21 cellular contexts compared by ENCODE assay signal in genomic region chr7:35804571-35804970, GRCh38. TPM values are rescaled to one million over a fixed set of nuclear protein-coding genes. Genes with fewer than 3 reads are reported as not detected.
DNase-seq lines count a peak whose midpoint lies in the region; ATAC-seq, FAIRE-seq and TF ChIP-seq lines count a peak whose summit lies in the region.
"Had no signal": no experiment of that assay in that cellular context is flagged by ENCODE, and none has a peak within 500 bp of the region (broad histone marks: within the 10 kb centered on the region; RNA-seq: fewer than 3 reads in every experiment).

No MANE protein-coding gene starts in this region.

- WGBS in right lobe of liver (ENCODE audit: insufficient coverage, low coverage, low lambda C conversion rate, missing lambda C conversion rate) = 86% methylated on average over 4 of the region's 8 CpGs

- TF ChIP-seq POLR2A in right lobe of liver (IDR thresholded peaks at IDR 0.05) = no peak

- no peaks in the 10 kb centered on the region for H3K9me3 Mint-ChIP-seq in central memory CD8-positive, alpha-beta T cell
- H3K9me3 Mint-ChIP-seq: activated T-helper 1 cell treated with anti-CD3 and anti-CD28 coated beads, Interleukin-12 subunit alpha, Interleukin-12 subunit beta, Interleukin-2, Interleukin-4 antibody, amounts not matched to agents 30 ng/mL and 10 ng/mL and 1 ng/mL, durations not matched to agents 14 hours and 24 hours and 36 hours; T-helper 1 cell treated with Interleukin-12 subunit alpha and Interleukin-12 subunit beta and Interleukin-4 antibody, amounts not matched to agents 30 μg/mL and 1 μg/mL, for 36 hours had no signal

- H3K4me1 Mint-ChIP-seq in central memory CD8-positive, alpha-beta T cell = peaks cover 75% of the 10 kb centered on the region

- H3K9me2 ChIP-seq in neural cell (ENCODE audit: insufficient read depth, low read length) = no peaks in the 10 kb centered on the region

- TF ChIP-seq CTCF in neural cell (IDR thresholded peaks at IDR 0.05; ENCODE audit: poor library complexity, severe bottlenecking) (no peak), right lobe of liver (IDR thresholded peaks at IDR 0.05) (no peak)

- no peak overlapping the region for H2AFZ ChIP-seq in neural cell (ENCODE audit: low read depth, low read length)

- peaks cover 70% of the 10 kb centered on the region for H3K79me2 ChIP-seq in neural cell (replicated peaks; ENCODE audit: insufficient read depth, low read length)

- H3K4me2 ChIP-seq in BLaER1 (peak overlapping the region; percentile 90; the same call in 1 of the 2 replicates), neural cell (ENCODE audit: low read length) (no peak overlapping the region)

- H3K27ac Mint-ChIP-seq in central memory CD8-positive, alpha-beta T cell (ENCODE audit: low read depth) = peak overlapping the region; percentile 51
- H3K27ac Mint-ChIP-seq: activated T-helper 1 cell treated with anti-CD3 and anti-CD28 coated beads, Interleukin-12 subunit alpha, Interleukin-12 subunit beta, Interleukin-2, Interleukin-4 antibody, amounts not matched to agents 30 ng/mL and 10 ng/mL and 1 ng/mL, durations not matched to agents 14 hours and 24 hours and 36 hours; T-helper 1 cell treated with Interleukin-12 subunit alpha and Interleukin-12 subunit beta and Interleukin-4 antibody, amounts not matched to agents 30 μg/mL and 1 μg/mL, for 36 hours had no signal

- peaks cover 3% of the 10 kb centered on the region for H3F3A ChIP-seq in neural cell (ENCODE audit: insufficient read depth, low read length, poor library complexity, severe bottlenecking)

- TF ChIP-seq EP300 in neural cell (conservative IDR thresholded peaks at IDR 0.05; ENCODE audit: poor library complexity, severe bottlenecking) = no peak

- H3K27me3 Mint-ChIP-seq in central memory CD8-positive, alpha-beta T cell = no peaks in the 10 kb centered on the region

- H3K36me3 Mint-ChIP-seq in central memory CD8-positive, alpha-beta T cell (ENCODE audit: insufficient read depth) = peaks cover 31% of the 10 kb centered on the region

- no peaks in the 10 kb centered on the region for H3K27me3 ChIP-seq in BLaER1
- H3K27me3 ChIP-seq in neural cell (ENCODE audit: insufficient read depth, low read depth, low read length) = no peaks in the 10 kb centered on the region
- H3K27me3 ChIP-seq in right lobe of liver = no peaks in the 10 kb centered on the region
- H3K27me3 ChIP-seq: spleen, testis had no signal

- H3K4me3 ChIP-seq in BLaER1 (no peak overlapping the region), neural cell (ENCODE audit: low read length) (peak overlapping the region; percentile 91), right lobe of liver (no peak overlapping the region)
- H3K4me3 ChIP-seq: spleen, testis had no signal

- peaks cover 55% of the 10 kb centered on the region for H3K36me3 ChIP-seq in BLaER1
- no peaks in the 10 kb centered on the region for H3K36me3 ChIP-seq in neural cell (ENCODE audit: insufficient read depth, low read length)
- no peaks in the 10 kb centered on the region for H3K36me3 ChIP-seq in right lobe of liver

- intact Hi-C loops in right lobe of liver (cut with DNase I) = no loop called here

- H4K20me1 ChIP-seq in BLaER1 = peaks cover 81% of the 10 kb centered on the region
- H4K20me1 ChIP-seq in neural cell (ENCODE audit: insufficient read depth) = peaks cover 5% of the 10 kb centered on the region

- H3K27ac ChIP-seq in BLaER1 = no peak overlapping the region
- H3K27ac ChIP-seq in neural cell (ENCODE audit: low read length) = no peak overlapping the region
- H3K27ac ChIP-seq in right lobe of liver = no peak overlapping the region
- H3K27ac ChIP-seq: testis had no signal

- H3K4me3 Mint-ChIP-seq in central memory CD8-positive, alpha-beta T cell = peak overlapping the region; percentile 44
- H3K4me3 Mint-ChIP-seq: T-helper 1 cell treated with Interleukin-12 subunit alpha and Interleukin-12 subunit beta and Interleukin-4 antibody, amounts not matched to agents 30 μg/mL and 1 μg/mL, for 36 hours; WTC11 had no signal

- peak; percentile 42 for FAIRE-seq in GM19239 (lab: Jason Lieb, UNC)
- FAIRE-seq: bronchial epithelial cell, frontal cortex had no signal

- H3K9me3 ChIP-seq in BLaER1 = peaks cover 47% of the 10 kb centered on the region
- no peaks in the 10 kb centered on the region for H3K9me3 ChIP-seq in neural cell (ENCODE audit: low read length)
- H3K9me3 ChIP-seq in right lobe of liver = no peaks in the 10 kb centered on the region
- H3K9me3 ChIP-seq: spleen, testis had no signal

- H3K9ac ChIP-seq in BLaER1 (no peak overlapping the region), neural cell (ENCODE audit: low read length) (no peak overlapping the region)

- no peak for TF ChIP-seq RAD21 in neural cell (conservative IDR thresholded peaks at IDR 0.05)

- DNase-seq in GM19239 (ENCODE audit: insufficient read length, low spot score) = no peak
- DNase-seq in central memory CD8-positive, alpha-beta T cell (ENCODE audit: low spot score in 2 of 2) = no peak
- DNase-seq in DMS 273 (lab: John Stamatoyannopoulos, UW; ENCODE audit: unreplicated experiment) = no peak
- DNase-seq in stimulated activated CD4-positive, alpha-beta T cell treated with anti-CD3 and anti-CD28 coated beads, Interleukin-12 subunit alpha, Interleukin-12 subunit beta, amount 100 ng/mL, for 4 hours = no peak
- DNase-seq in right lobe of liver = no peak
- DNase-seq: EL, erythroblast, mesenchymal stem cell, NCI-H1105 treated with DMSO at 0.1 percent for 48 hours, NCI-H69, SIG-M5, spleen, testis had no signal

- H3K4me1 ChIP-seq in BLaER1 (peaks cover 27% of the 10 kb centered on the region), right lobe of liver (peaks cover 0 to 7% (median 3%) of the 10 kb centered on the region in 4 donors)

- ATAC-seq in central memory CD8-positive, alpha-beta T cell (replicated peaks; ENCODE audit: extremely low read depth, poor library complexity, severe bottlenecking) = no peak
- ATAC-seq in right lobe of liver (no peak), GM21360 (IDR thresholded peaks at IDR 0.05; ENCODE audit: unreplicated experiment) (no peak)
- ATAC-seq: WTC11 had no signal

TF ChIP-seq in neural cell, 6 proteins besides CTCF, POLR2A, EP300 and RAD21:
- TF ChIP-seq EZH2 (IDR thresholded peaks at IDR 0.05; ENCODE audit: borderline replicate concordance, insufficient read depth, low read length, poor library complexity, severe bottlenecking) (no peak), MXI1 (conservative IDR thresholded peaks at IDR 0.05; ENCODE audit: poor library complexity, severe bottlenecking) (no peak), POLR2AphosphoS5 (IDR thresholded peaks at IDR 0.05) (no peak), TAF1 (IDR thresholded peaks at IDR 0.05; ENCODE audit: low read depth) (no peak), SMC3 (conservative IDR thresholded peaks at IDR 0.05; ENCODE audit: poor library complexity) (no peak), REST (IDR thresholded peaks at IDR 0.05; ENCODE audit: borderline replicate concordance) (no peak)

RNA-seq across cellular contexts. Expression of gene SEPTIN7, which starts 3.7 kb away (rescaled TPM):
- 393 and 492 TPM in 2 replicates for polyA plus RNA-seq in neural cell
- 341 and 451 TPM in 2 replicates for polyA minus RNA-seq in neural cell
- total RNA-seq in right lobe of liver = 10 to 100 TPM; 35.2 to 67.7 (median 56.5) TPM
